In genomic region chr4:10032625-10033024, GRCh38 we compare ENCODE assay signal across 11 cellular contexts. TPM values are rescaled to one million over a fixed set of nuclear protein-coding genes. Genes with fewer than 3 reads are reported as not detected.
DNase-seq lines count a peak whose midpoint lies in the region; ATAC-seq, FAIRE-seq and TF ChIP-seq lines count a peak whose summit lies in the region.
"Had no signal": no experiment of that assay in that cellular context is flagged by ENCODE, and none has a peak within 500 bp of the region (broad histone marks: within the 10 kb centered on the region; RNA-seq: fewer than 3 reads in every experiment).

No MANE protein-coding gene starts in this region.

- H3K9me3 ChIP-seq in trophoblast cell (ENCODE audit: insufficient read depth, low read depth, low read length): no peaks in the 10 kb centered on the region

- no peak overlapping the region for H3K14ac ChIP-seq in trophoblast cell (ENCODE audit: low read length)

- no peaks in the 10 kb centered on the region for H3K27me3 ChIP-seq in trophoblast cell (ENCODE audit: insufficient read depth, low read length)

- no peak overlapping the region for H2AFZ ChIP-seq in trophoblast cell (ENCODE audit: insufficient read depth, low read length, poor library complexity)

- no peak overlapping the region for H2BK12ac ChIP-seq in trophoblast cell (ENCODE audit: low read length)

- H3K27ac ChIP-seq in trophoblast cell (ENCODE audit: low read depth, low read length): no peak overlapping the region

- H3K4ac ChIP-seq in trophoblast cell (ENCODE audit: low read depth, low read length): no peak overlapping the region

- H2BK120ac ChIP-seq in trophoblast cell (ENCODE audit: insufficient read depth, low read length, poor library complexity): no peak overlapping the region

- H3K36me3 ChIP-seq in trophoblast cell (ENCODE audit: control insufficient read depth in 1 of 2, insufficient read depth in 2 of 2, low read length in 2 of 2): no peaks in the 10 kb centered on the region

- H3K9ac ChIP-seq in trophoblast cell (ENCODE audit: low read length): no peak overlapping the region

- H3K4me3 ChIP-seq in trophoblast cell (ENCODE audit: low read depth, low read length): no peak overlapping the region

- H3K4me2 ChIP-seq in trophoblast cell (ENCODE audit: low read length): no peak overlapping the region

- H4K12ac ChIP-seq in trophoblast cell (ENCODE audit: low read depth, low read length): no peak overlapping the region

- H4K91ac ChIP-seq in trophoblast cell (ENCODE audit: low read depth, low read length): no peak overlapping the region

- DNase-seq in EL: peak; percentile 61
- peak; percentile 29 for DNase-seq in OCI-M1 (lab: John Stamatoyannopoulos, UW)
- peak; percentile 79 for DNase-seq in fibroblast of peridontal ligament (ENCODE audit: extremely low read depth)
- peak; percentile 61 to 86 for DNase-seq in trophoblast cell
- no peak for DNase-seq in GM12892 (ENCODE audit: insufficient read length)
- DNase-seq in iPS-NIHi7 (ENCODE audit: extremely low spot score): no peak
- DNase-seq: central memory CD4-positive, alpha-beta T cell; Kasumi-1; naive B cell had no signal

- H2AK5ac ChIP-seq in trophoblast cell (ENCODE audit: low read length): no peak overlapping the region

- H3K18ac ChIP-seq in trophoblast cell (ENCODE audit: low read length): no peak overlapping the region

- ATAC-seq in GM21529 (IDR thresholded peaks at IDR 0.05; ENCODE audit: unreplicated experiment) (no peak), HG02623 (IDR thresholded peaks at IDR 0.05; ENCODE audit: unreplicated experiment) (no peak)

- H3K79me2 ChIP-seq in trophoblast cell (ENCODE audit: control insufficient read depth, insufficient read depth, low read length, poor library complexity): no peaks in the 10 kb centered on the region

- no peak overlapping the region for H4K8ac ChIP-seq in trophoblast cell (ENCODE audit: low read depth, low read length)

- FAIRE-seq in GM12892 (lab: Jason Lieb, UNC): no peak

- H3K23ac ChIP-seq in trophoblast cell (ENCODE audit: low read length): no peak overlapping the region

- no peak overlapping the region for H2BK5ac ChIP-seq in trophoblast cell (ENCODE audit: low read depth, low read length, poor library complexity)

- no peaks in the 10 kb centered on the region for H3K79me1 ChIP-seq in trophoblast cell (ENCODE audit: low read length)

- H3K4me1 ChIP-seq in trophoblast cell (ENCODE audit: control insufficient read depth in 1 of 2, insufficient read depth in 2 of 2, low read length in 2 of 2): no peaks in the 10 kb centered on the region

- no peak for TF ChIP-seq POLR2A in GM12892 (IDR thresholded peaks at IDR 0.05; ENCODE audit: low read depth, low read length)

- WGBS in trophoblast cell (ENCODE audit: extremely low coverage, insufficient coverage, insufficient read length): no CpG with 5 or more reads among the region's 6 CpGs

RNA-seq across cellular contexts. Expression of gene SLC2A9, which starts 11.3 kb away (rescaled TPM):
- 0.82 and 1.1 TPM in 2 replicates for polyA plus RNA-seq in trophoblast cell (2013)
- polyA plus RNA-seq in GM12892 (2012; ENCODE audit: missing spikeins): 3.6 TPM

Comparison
In these comparisons a context has a peak if more than half of its experiments do, and no peak if none do; other contexts are left out.
1. DNase-seq: peak in EL (single experiment), OCI-M1 (single experiment), fibroblast of peridontal ligament (single experiment) and trophoblast cell (2 of 2); none in GM12892 (single experiment) and iPS-NIHi7 (single experiment).